In the genomic region with DNA sequence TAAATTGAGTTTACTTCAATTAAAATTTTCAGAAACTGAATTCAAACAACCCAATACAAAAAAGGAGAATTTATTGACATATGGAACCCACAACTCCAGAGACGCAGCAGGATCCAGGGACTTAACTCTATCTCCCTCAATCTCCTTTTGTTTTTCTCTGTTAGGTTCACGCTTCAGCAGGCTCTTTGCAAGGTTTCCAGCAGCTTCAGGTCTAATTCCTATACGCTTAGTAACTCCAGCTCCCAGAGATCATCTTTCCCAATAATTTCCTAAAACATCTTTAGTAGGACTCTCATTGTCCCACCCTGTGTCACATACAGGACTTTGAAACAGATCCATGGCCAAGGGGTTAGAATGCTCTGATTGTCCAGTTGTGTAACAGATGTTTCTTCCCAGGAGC, we compare ENCODE assay signal across 16 cellular contexts.
"Had no signal": no experiment of that assay in that cellular context is flagged by ENCODE, and none has a peak within 500 bp of the region (broad histone marks: within the 10 kb centered on the region; RNA-seq: fewer than 3 reads in every experiment).

No MANE protein-coding gene starts in this region.

- H3K36me3 Mint-ChIP-seq: memory B cell; natural killer cell treated with Interleukin-12 subunit alpha and Interleukin-12 subunit beta and Interleukin-15 and Interleukin-18, amount 100 ng/mL, for 72 hours had no signal

- H3K4me3 Mint-ChIP-seq: activated CD4-positive, alpha-beta T cell treated with anti-CD3 and anti-CD28 coated beads, Interleukin-2, amount 10 ng/mL, durations not matched to agents 7 days and 5 days; memory B cell; natural killer cell treated with Interleukin-12 subunit alpha and Interleukin-12 subunit beta and Interleukin-15 and Interleukin-18, amount 100 ng/mL, for 72 hours; stimulated activated naive CD8-positive, alpha-beta T cell treated with anti-CD3 and anti-CD28 coated beads, Interleukin-15, Interleukin-2, amounts not matched to agents 100 ng/mL and 50 ng/mL, for 24 hours; T-helper 2 cell treated with Interferon-gamma antibody and Interleukin-4, amounts not matched to agents 5 μg/mL and 100 μg/mL, for 36 hours had no signal

- H3K9me3 ChIP-seq: gastroesophageal sphincter, prostate gland, right lobe of liver, testis, upper lobe of left lung had no signal

- H3K27ac Mint-ChIP-seq: activated CD4-positive, alpha-beta T cell treated with anti-CD3 and anti-CD28 coated beads, Interleukin-2, amount 10 ng/mL, durations not matched to agents 7 days and 5 days; memory B cell; natural killer cell treated with Interleukin-12 subunit alpha and Interleukin-12 subunit beta and Interleukin-15 and Interleukin-18, amount 100 ng/mL, for 72 hours; stimulated activated naive CD8-positive, alpha-beta T cell treated with anti-CD3 and anti-CD28 coated beads, Interleukin-15, Interleukin-2, amounts not matched to agents 100 ng/mL and 50 ng/mL, for 24 hours; T-helper 2 cell treated with Interferon-gamma antibody and Interleukin-4, amounts not matched to agents 5 μg/mL and 100 μg/mL, for 36 hours had no signal

- ATAC-seq: gastroesophageal sphincter; heart right ventricle; left ventricle myocardium superior; natural killer cell treated with Interleukin-12 subunit alpha and Interleukin-12 subunit beta and Interleukin-15 and Interleukin-18, amount 100 ng/mL, for 72 hours; right lobe of liver had no signal

- H3K9me3 Mint-ChIP-seq: activated CD4-positive, alpha-beta T cell treated with anti-CD3 and anti-CD28 coated beads, Interleukin-2, amount 10 ng/mL, durations not matched to agents 7 days and 5 days had no signal

- DNase-seq: activated CD4-positive, alpha-beta T cell treated with anti-CD3 and anti-CD28 coated beads, Interleukin-2, amount 10 ng/mL, durations not matched to agents 7 days and 5 days; activated CD8-positive, alpha-beta memory T cell treated with anti-CD3 and anti-CD28 coated beads for 24 hours; activated naive CD4-positive, alpha-beta T cell; aorta; dermis blood vessel endothelial cell; heart right ventricle; left ventricle myocardium superior; right lobe of liver; testis; upper lobe of left lung had no signal

- H3K27me3 ChIP-seq: gastroesophageal sphincter, heart right ventricle, right lobe of liver, testis, upper lobe of left lung had no signal

- H3K4me1 ChIP-seq: gastroesophageal sphincter, heart right ventricle, prostate gland, right lobe of liver, testis, upper lobe of left lung had no signal

- H3K36me3 ChIP-seq: gastroesophageal sphincter, heart right ventricle, prostate gland, right lobe of liver, upper lobe of left lung had no signal

- H3K4me1 Mint-ChIP-seq: activated CD4-positive, alpha-beta T cell treated with anti-CD3 and anti-CD28 coated beads, Interleukin-2, amount 10 ng/mL, durations not matched to agents 7 days and 5 days; memory B cell had no signal

- H3K27ac ChIP-seq: gastroesophageal sphincter, heart right ventricle, prostate gland, right lobe of liver, testis, upper lobe of left lung had no signal

- H3K4me3 ChIP-seq: gastroesophageal sphincter, heart right ventricle, prostate gland, right lobe of liver, testis, upper lobe of left lung had no signal

- H3K27me3 Mint-ChIP-seq: activated CD4-positive, alpha-beta T cell treated with anti-CD3 and anti-CD28 coated beads, Interleukin-2, amount 10 ng/mL, durations not matched to agents 7 days and 5 days; natural killer cell treated with Interleukin-12 subunit alpha and Interleukin-12 subunit beta and Interleukin-15 and Interleukin-18, amount 100 ng/mL, for 72 hours; stimulated activated naive CD8-positive, alpha-beta T cell treated with anti-CD3 and anti-CD28 coated beads, Interleukin-15, Interleukin-2, amounts not matched to agents 100 ng/mL and 50 ng/mL, for 24 hours had no signal
